Comparison of ENCODE assay signal across 8 cellular contexts in genomic region chr22:38734203-38735100, GRCh38. TPM values are rescaled to one million over a fixed set of nuclear protein-coding genes. Genes with fewer than 3 reads are reported as not detected.
DNase-seq lines count a peak whose midpoint lies in the region; ATAC-seq and TF ChIP-seq lines count a peak whose summit lies in the region.

No MANE protein-coding gene starts in this region.

- peaks cover 58% of the 10 kb centered on the region for H3K4me1 Mint-ChIP-seq in CD8-positive, alpha-beta T cell (ENCODE audit: low read depth)
- H3K4me1 Mint-ChIP-seq in activated B cell treated with CpG ODN at 0.5 μM for 24 hours (peaks cover 26% of the 10 kb centered on the region), progenitor cell of endocrine pancreas (ENCODE audit: low read depth) (peaks cover 3% of the 10 kb centered on the region)

- CTCF ChIA-PET in CD8-positive, alpha-beta T cell (lab: Charles Lee) = interaction anchor here (0.7 to 14.0 kb wide), 13 partner anchors 8 to 135 kb away, joined by 3 to 125 read pairs (median 10); partner anchors contain the start of gene SUN2
- CTCF ChIA-PET in activated B cell treated with CpG ODN at 0.5 μM for 24 hours (lab: Charles Lee) = interaction anchor here (1.7 to 3.5 kb wide), 5 partner anchors 10 to 109 kb away, joined by 5 to 26 read pairs (median 7); no protein-coding TSS in a partner anchor

- no peak overlapping the region for H3K4me3 ChIP-seq in CD8-positive, alpha-beta T cell (ENCODE audit: low read depth, low read length)
- H3K4me3 ChIP-seq in gastroesophageal sphincter = no peak overlapping the region

- H3K36me3 ChIP-seq in CD8-positive, alpha-beta T cell (ENCODE audit: insufficient read depth, low read length) = peaks cover 59% of the 10 kb centered on the region
- peaks cover 0 to 86% of the 10 kb centered on the region in 2 donors for H3K36me3 ChIP-seq in gastroesophageal sphincter

- TF ChIP-seq POLR2A in gastroesophageal sphincter (IDR thresholded peaks at IDR 0.05) = no peak

- no peak for TF ChIP-seq EP300 in gastroesophageal sphincter (IDR thresholded peaks at IDR 0.05)

- peaks cover 61% of the 10 kb centered on the region for H3K4me1 ChIP-seq in CD8-positive, alpha-beta T cell (ENCODE audit: insufficient read depth, low read length)
- H3K4me1 ChIP-seq in gastroesophageal sphincter = peaks cover 0 to 53% (median 26%) of the 10 kb centered on the region in 3 donors

- no peaks in the 10 kb centered on the region for H3K27me3 Mint-ChIP-seq in CD8-positive, alpha-beta T cell (ENCODE audit: low read depth)
- H3K27me3 Mint-ChIP-seq in activated B cell treated with CpG ODN at 0.5 μM for 24 hours (no peaks in the 10 kb centered on the region), progenitor cell of endocrine pancreas (no peaks in the 10 kb centered on the region)

- ATAC-seq in CD8-positive, alpha-beta T cell = peak; percentile 0
- ATAC-seq in activated B cell treated with CpG ODN at 0.5 μM for 24 hours (ENCODE audit: low read depth) = no peak
- no peak for ATAC-seq in gastroesophageal sphincter
- no peak for ATAC-seq in HG03442 (IDR thresholded peaks at IDR 0.05; ENCODE audit: unreplicated experiment)
- ATAC-seq in HG02840 (IDR thresholded peaks at IDR 0.05; ENCODE audit: low FRiP score, unreplicated experiment) = no peak

- peak in 1 of 7 experiments; percentile 52 for DNase-seq in CD8-positive, alpha-beta T cell
- DNase-seq in activated B cell treated with CpG ODN at 0.5 μM for 24 hours (no peak), progenitor cell of endocrine pancreas (ENCODE audit: low spot score, unreplicated experiment) (no peak), mesenteric fat pad (ENCODE audit: low spot score) (no peak), GM20000 (ENCODE audit: low spot score) (no peak)

- POLR2A ChIA-PET in CD8-positive, alpha-beta T cell (lab: Charles Lee) = interaction anchor here (1.1 to 16.0 kb wide), 8 partner anchors 7 to 118 kb away, joined by 3 to 589 read pairs (median 53); partner anchors contain the start of genes GTPBP1, NPTXR and SUN2
- POLR2A ChIA-PET in activated B cell treated with CpG ODN at 0.5 μM for 24 hours (lab: Charles Lee) = interaction anchor here (0.7 to 5.5 kb wide), 7 partner anchors 10 to 29 kb away, joined by 3 to 37 read pairs (median 4); no protein-coding TSS in a partner anchor

- H3K27me3 ChIP-seq in CD8-positive, alpha-beta T cell (ENCODE audit: insufficient read depth, low read length) = no peaks in the 10 kb centered on the region
- no peaks in the 10 kb centered on the region for H3K27me3 ChIP-seq in gastroesophageal sphincter

- no peak overlapping the region for H3K4me3 Mint-ChIP-seq in CD8-positive, alpha-beta T cell
- H3K4me3 Mint-ChIP-seq in activated B cell treated with CpG ODN at 0.5 μM for 24 hours (no peak overlapping the region), progenitor cell of endocrine pancreas (ENCODE audit: low read depth) (no peak overlapping the region)

- H3K27ac ChIP-seq in CD8-positive, alpha-beta T cell (ENCODE audit: low read depth, low read length) = no peak overlapping the region
- peak overlapping the region; percentile 37 to 89 (median 84) for H3K27ac ChIP-seq in gastroesophageal sphincter

- intact Hi-C loops in CD8-positive, alpha-beta T cell (cut with DNase I, micrococcal nuclease) = loop anchor here in 1 of 2 experiments (2.0 kb wide), 1 partner anchor 108 kb away; no protein-coding TSS in a partner anchor
- intact Hi-C loops in activated B cell treated with CpG ODN at 0.5 μM for 24 hours (cut with micrococcal nuclease) = no loop called here

- H3K27ac Mint-ChIP-seq in CD8-positive, alpha-beta T cell = peak overlapping the region; percentile 77
- H3K27ac Mint-ChIP-seq in activated B cell treated with CpG ODN at 0.5 μM for 24 hours (peak overlapping the region; percentile 68), progenitor cell of endocrine pancreas (peak overlapping the region; percentile 52)

- no peaks in the 10 kb centered on the region for H3K9me3 Mint-ChIP-seq in CD8-positive, alpha-beta T cell
- H3K9me3 Mint-ChIP-seq in activated B cell treated with CpG ODN at 0.5 μM for 24 hours = no peaks in the 10 kb centered on the region
- no peaks in the 10 kb centered on the region for H3K9me3 Mint-ChIP-seq in progenitor cell of endocrine pancreas (ENCODE audit: low read depth)

- peaks cover 84% of the 10 kb centered on the region for H3K36me3 Mint-ChIP-seq in CD8-positive, alpha-beta T cell
- H3K36me3 Mint-ChIP-seq in activated B cell treated with CpG ODN at 0.5 μM for 24 hours (ENCODE audit: low read depth) (peaks cover 94% of the 10 kb centered on the region), progenitor cell of endocrine pancreas (ENCODE audit: insufficient read depth) (peaks cover 14% of the 10 kb centered on the region)

- no peaks in the 10 kb centered on the region for H3K9me3 ChIP-seq in CD8-positive, alpha-beta T cell (ENCODE audit: low read length)
- H3K9me3 ChIP-seq in gastroesophageal sphincter = no peaks in the 10 kb centered on the region

- TF ChIP-seq CTCF in CD8-positive, alpha-beta T cell (IDR thresholded peaks at IDR 0.05) = no peak
- no peak for TF ChIP-seq CTCF in activated B cell treated with CpG ODN at 0.5 μM for 24 hours (IDR thresholded peaks at IDR 0.05)
- no peak for TF ChIP-seq CTCF in gastroesophageal sphincter (IDR thresholded peaks at IDR 0.05)
- TF ChIP-seq CTCF in progenitor cell of endocrine pancreas (IDR thresholded peaks at IDR 0.05; ENCODE audit: unreplicated experiment) = no peak
- no peak for TF ChIP-seq CTCF in GM20000 (IDR thresholded peaks at IDR 0.05; ENCODE audit: extremely low read depth, missing control alignments)

- 59 to 67% methylated on average over 1 to 3 of the region's 17 CpGs for WGBS in gastroesophageal sphincter (ENCODE audit: low coverage in 1 of 2), 2 donors

RNA-seq across cellular contexts. Expression of gene SUN2, which starts 21.3 kb away (rescaled TPM):
- total RNA-seq in CD8-positive, alpha-beta T cell = 100 to 1,000 TPM; 431 to 454 TPM
- 122 and 146 TPM in 2 replicates for total RNA-seq in activated B cell treated with CpG ODN at 0.5 μM for 24 hours
- 100 to 1,000 TPM; 339 to 594 (median 409) TPM for total RNA-seq in gastroesophageal sphincter
- total RNA-seq in progenitor cell of endocrine pancreas = 61.8 and 66.1 TPM in 2 replicates
- total RNA-seq in mesenteric fat pad = 286 TPM

RNA-seq across cellular contexts. Expression of gene GTPBP1, which starts 28.7 kb away (rescaled TPM):
- 100 to 1,000 TPM; 341 to 346 TPM for total RNA-seq in CD8-positive, alpha-beta T cell
- total RNA-seq in activated B cell treated with CpG ODN at 0.5 μM for 24 hours = 90.6 and 103 TPM in 2 replicates
- 10 to 100 TPM; 46.9 to 63.0 (median 51.6) TPM for total RNA-seq in gastroesophageal sphincter
- total RNA-seq in progenitor cell of endocrine pancreas = 64.0 and 64.9 TPM in 2 replicates
- 40.4 TPM for total RNA-seq in mesenteric fat pad

RNA-seq across cellular contexts. Expression of gene JOSD1, which starts 33.7 kb away (rescaled TPM):
- 100 to 1,000 TPM; 364 to 375 TPM for total RNA-seq in CD8-positive, alpha-beta T cell
- 39.3 and 45.2 TPM in 2 replicates for total RNA-seq in activated B cell treated with CpG ODN at 0.5 μM for 24 hours
- total RNA-seq in gastroesophageal sphincter = 10 to 100 TPM; 47.5 to 67.0 (median 64.6) TPM
- 40.6 and 46.3 TPM in 2 replicates for total RNA-seq in progenitor cell of endocrine pancreas
- 53.8 TPM for total RNA-seq in mesenteric fat pad

RNA-seq across cellular contexts. Expression of gene TOMM22, which starts 52.7 kb away (rescaled TPM):
- total RNA-seq in CD8-positive, alpha-beta T cell = 10 to 100 TPM; 75.2 to 75.4 TPM
- total RNA-seq in activated B cell treated with CpG ODN at 0.5 μM for 24 hours = 99.4 and 109 TPM in 2 replicates
- 10 to 100 TPM; 29.6 to 41.2 (median 32.2) TPM for total RNA-seq in gastroesophageal sphincter
- 68.7 and 76.5 TPM in 2 replicates for total RNA-seq in progenitor cell of endocrine pancreas
- total RNA-seq in mesenteric fat pad = 71.1 TPM

RNA-seq across cellular contexts. Expression of gene DNAL4, which starts 59.5 kb away (rescaled TPM):
- 1 to 10 TPM; 2.5 to 3.6 TPM for total RNA-seq in CD8-positive, alpha-beta T cell
- total RNA-seq in activated B cell treated with CpG ODN at 0.5 μM for 24 hours (7.7 and 8.4 TPM in 2 replicates), gastroesophageal sphincter (10 to 100 TPM in 3 of 4 donors, 1 to 10 TPM in 1; 10.0 to 16.1 (median 14.6) TPM), progenitor cell of endocrine pancreas (27.1 and 28.0 TPM in 2 replicates), mesenteric fat pad (7.2 TPM)
